Comparison of ENCODE assay signal across 1 cellular context in genomic region chr3:113698213-113698742, GRCh38.
TF ChIP-seq lines count a peak whose summit lies in the region.

No MANE protein-coding gene starts in this region.

TF ChIP-seq in GM23338, 12 proteins besides CTCF, POLR2A, EP300 and RAD21 (continued from another document):
- no peak for TF ChIP-seq ZNF462 (CRISPR knock-in tag; IDR thresholded peaks at IDR 0.05)
- no peak for TF ChIP-seq REST (IDR thresholded peaks at IDR 0.05; ENCODE audit: unreplicated experiment)
- no peak for TF ChIP-seq ETS1 (IDR thresholded peaks at IDR 0.05)
- no peak for TF ChIP-seq CREB1 (CRISPR knock-in tag; IDR thresholded peaks at IDR 0.05; ENCODE audit: low read depth)
- no peak for TF ChIP-seq ZNF114 (CRISPR knock-in tag; IDR thresholded peaks at IDR 0.05)
- no peak for TF ChIP-seq ZNF331 (CRISPR knock-in tag; IDR thresholded peaks at IDR 0.05; ENCODE audit: low read depth)
TF ChIP-seq in GM23338: peak in this region for 0.
